Comparison of ENCODE assay signal across 7 cellular contexts in the genomic region with DNA sequence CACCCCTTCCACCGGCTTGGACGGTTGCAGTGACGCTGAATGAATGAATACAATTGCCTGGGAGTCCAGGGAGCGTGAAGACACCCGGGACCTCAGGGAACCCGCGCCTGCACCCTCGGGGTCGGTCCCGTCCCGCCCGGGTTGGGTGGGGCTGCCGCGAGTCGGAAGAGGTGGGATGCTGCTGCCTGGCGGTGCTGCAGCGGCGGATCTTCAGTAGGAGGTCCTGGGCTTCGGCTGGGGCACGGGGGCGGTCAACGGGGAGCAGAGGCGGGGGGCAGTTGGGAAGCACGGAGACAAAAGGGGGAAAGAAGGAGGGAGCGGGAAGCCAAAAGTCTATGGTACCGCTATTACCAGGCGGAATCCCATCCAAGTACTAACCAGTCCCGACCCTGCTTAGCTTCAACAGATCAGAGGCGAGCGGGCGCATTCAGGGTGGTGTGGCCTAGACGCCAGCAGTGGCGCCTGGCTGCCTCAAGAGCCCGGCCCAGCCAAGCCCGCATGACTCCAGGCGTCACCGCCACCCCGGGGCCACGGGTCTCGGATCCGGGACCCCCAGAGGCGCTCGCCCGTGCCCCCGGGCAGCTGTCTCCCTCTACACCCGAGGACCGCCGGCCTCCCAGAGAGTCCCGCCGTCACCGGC. TPM values are rescaled to one million over a fixed set of nuclear protein-coding genes. Genes with fewer than 3 reads are reported as not detected.
DNase-seq lines count a peak whose midpoint lies in the region; ATAC-seq and TF ChIP-seq lines count a peak whose summit lies in the region.
"Not testable (repeated sequence)": the region's sequence is repeated elsewhere in the genome, so short reads cannot be mapped to it uniquely, and the experiment has no call there.

No MANE protein-coding gene starts in this region.

- peak overlapping the region; percentile 36; the same call in 1 of the 2 replicates for H3K4me3 ChIP-seq in IMR-90 (ENCODE audit: insufficient read depth, low read depth, low read length)
- not testable (repeated sequence) for H3K4me3 ChIP-seq in lower lobe of right lung
- peak overlapping the region in 1 of 4 donors; percentile 16 for H3K4me3 ChIP-seq in sigmoid colon

- intact Hi-C loops in IMR-90 (cut with micrococcal nuclease); lower lobe of right lung (cut with DNase I); sigmoid colon (cut with DNase I): not testable (repeated sequence)

- H3K9me3 ChIP-seq in IMR-90 (ENCODE audit: control insufficient read depth, insufficient read depth, low read length); lower lobe of right lung; sigmoid colon: not testable (repeated sequence)

- not testable (repeated sequence) for H3K9me1 ChIP-seq in IMR-90 (ENCODE audit: insufficient read depth, low read length)

- not testable (repeated sequence) for H2AK9ac ChIP-seq in IMR-90 (replicated peaks; ENCODE audit: low read depth, low read length, poor library complexity)

- H4K8ac ChIP-seq in IMR-90 (ENCODE audit: low read depth in 2 of 2, low read length in 2 of 2), result not testable (repeated sequence)

- not testable (repeated sequence) for TF ChIP-seq EP300 in sigmoid colon (IDR thresholded peaks at IDR 0.05)

- POLR2A ChIA-PET in IMR-90 (lab: Charles Lee; ENCODE audit: unreplicated experiment), result not testable (repeated sequence)

- H2BK20ac ChIP-seq in IMR-90 (ENCODE audit: low read depth, low read length), result not testable (repeated sequence)

- not testable (repeated sequence) for BruUV-seq in IMR-90 (replicated peaks; lab: Mats Ljungman, UMichigan)

- not testable (repeated sequence) for H3K56ac ChIP-seq in IMR-90 (ENCODE audit: extremely low read depth, insufficient read depth, low read length)

- CTCF ChIA-PET in IMR-90 (lab: Yijun Ruan, JAX), result not testable (repeated sequence)

- dilution Hi-C loops in IMR-90 (cut with HindIII; ENCODE audit: low sequenced_read_pairs, unreplicated experiment), result not testable (repeated sequence)

- not testable (repeated sequence) for H3K18ac ChIP-seq in IMR-90 (ENCODE audit: low read depth, low read length)

- not testable (repeated sequence) for H3K27me3 ChIP-seq in IMR-90 (ENCODE audit: control insufficient read depth, insufficient read depth, low read length); lower lobe of right lung (ENCODE audit: low read depth); sigmoid colon

- TF ChIP-seq CTCF in IMR-90 (conservative IDR thresholded peaks at IDR 0.05; ENCODE audit: low read depth, low read length); lower lobe of right lung (IDR thresholded peaks at IDR 0.05); sigmoid colon (IDR thresholded peaks at IDR 0.05): not testable (repeated sequence)

- not testable (repeated sequence) for H4K91ac ChIP-seq in IMR-90 (ENCODE audit: insufficient read depth, low read depth, low read length)

- H3K79me1 ChIP-seq in IMR-90 (ENCODE audit: low read depth in 1 of 2, low read length in 2 of 2), result not testable (repeated sequence)

- H3K4me1 ChIP-seq in IMR-90 (ENCODE audit: control insufficient read depth, insufficient read depth, low read length); lower lobe of right lung; sigmoid colon: not testable (repeated sequence)

- not testable (repeated sequence) for TF ChIP-seq POLR2A in IMR-90 (IDR thresholded peaks at IDR 0.05; ENCODE audit: low read depth, low read length); sigmoid colon (IDR thresholded peaks at IDR 0.05)

- not testable (repeated sequence) for H2BK15ac ChIP-seq in IMR-90 (ENCODE audit: low read depth, low read length)

- not testable (repeated sequence) for H3K4me2 ChIP-seq in IMR-90 (ENCODE audit: low read depth, low read length)

- not testable (repeated sequence) for H2BK120ac ChIP-seq in IMR-90 (ENCODE audit: low read depth, low read length)

- H4K20me1 ChIP-seq in IMR-90 (ENCODE audit: insufficient read depth, low read length), result not testable (repeated sequence)

- DNase-seq in ELF-1 (ENCODE audit: low read depth, low spot score) (peak; percentile 10), astrocyte of the hippocampus (ENCODE audit: low read depth, low spot score) (peak; percentile 20), germinal center (ENCODE audit: low spot score) (peak; percentile 1), lower lobe of right lung (peak; percentile 52), sigmoid colon (peak; percentile 66)
- not testable (repeated sequence) for DNase-seq in IMR-90
- peak; percentile 60 to 65 for DNase-seq in activated CD4-positive, alpha-beta T cell treated with anti-CD3 and anti-CD28 coated beads, Interleukin-2, amount 50 U/mL, for 48 hours

- not testable (repeated sequence) for TF ChIP-seq RAD21 in IMR-90 (IDR thresholded peaks at IDR 0.05; ENCODE audit: low read length)

- H2BK5ac ChIP-seq in IMR-90 (ENCODE audit: low read depth, low read length, poor library complexity, severe bottlenecking), result not testable (repeated sequence)

- no CpG with 5 or more reads among the region's 51 CpGs for WGBS in IMR-90 (ENCODE audit: extremely low coverage in 2 of 2, insufficient read length in 1 of 2), 2 experiments
- WGBS in sigmoid colon, 2 donors, result 61 to 75% methylated on average over 50 to 51 of the region's 51 CpGs

- not testable (repeated sequence) for H3K23ac ChIP-seq in IMR-90 (ENCODE audit: low read depth, low read length)

- not testable (repeated sequence) for H2AFZ ChIP-seq in IMR-90 (replicated peaks; ENCODE audit: low read length, poor library complexity)

- in situ Hi-C loops in IMR-90 (cut with MboI; ENCODE audit: low sequenced_read_pairs), result not testable (repeated sequence)

- H3K14ac ChIP-seq in IMR-90 (replicated peaks; ENCODE audit: low read depth, low read length), result not testable (repeated sequence)

- peak overlapping the region; percentile 62; the same call in 1 of the 2 replicates for H3K27ac ChIP-seq in IMR-90 (ENCODE audit: insufficient read depth, low read length)
- H3K27ac ChIP-seq in lower lobe of right lung, sigmoid colon: not testable (repeated sequence)

- not testable (repeated sequence) for H3K36me3 ChIP-seq in IMR-90 (ENCODE audit: control insufficient read depth, insufficient read depth, low read length); lower lobe of right lung; sigmoid colon

- not testable (repeated sequence) for H2AK5ac ChIP-seq in IMR-90 (ENCODE audit: low read depth, low read length)

- H4K5ac ChIP-seq in IMR-90 (ENCODE audit: low read depth, low read length), result not testable (repeated sequence)

- not testable (repeated sequence) for H3K4ac ChIP-seq in IMR-90 (ENCODE audit: low read depth, low read length)

- H3K9ac ChIP-seq in IMR-90 (ENCODE audit: low read depth, low read length), result not testable (repeated sequence)

- ATAC-seq in IMR-90 (ENCODE audit: low read depth), result not testable (repeated sequence)
- peak in 1 of 2 donors; percentile 50 for ATAC-seq in lower lobe of right lung

RNA-seq across cellular contexts. Expression of a gene that starts 48.1 kb away (rescaled TPM):
- 3.4 and 6.1 TPM in 2 replicates for total RNA-seq in IMR-90 (2012; rRNA removed)
- polyA plus RNA-seq in IMR-90 (2012; rRNA removed), result 4.4 and 6.5 TPM in 2 replicates
- 4.4 and 12.3 TPM in 2 replicates for polyA plus RNA-seq in IMR-90 (2012; cell fraction: cytosol; rRNA removed)
- 5.1 and 42.7 TPM in 2 replicates for polyA plus RNA-seq in IMR-90 (2012; cell fraction: nucleus; rRNA removed; ENCODE audit: low replicate concordance)
- total RNA-seq in lower lobe of right lung, result 5.6 TPM
- total RNA-seq in sigmoid colon, result 10 to 100 TPM in 2 of 4 donors, 1 to 10 TPM in 2; 5.0 to 16.6 (median 9.1) TPM
- polyA plus RNA-seq in sigmoid colon, result 10 to 100 TPM in 1 of 3 donors, 1 to 10 TPM in 2; 6.5 to 11.8 (median 6.6) TPM
